In the genomic region with DNA sequence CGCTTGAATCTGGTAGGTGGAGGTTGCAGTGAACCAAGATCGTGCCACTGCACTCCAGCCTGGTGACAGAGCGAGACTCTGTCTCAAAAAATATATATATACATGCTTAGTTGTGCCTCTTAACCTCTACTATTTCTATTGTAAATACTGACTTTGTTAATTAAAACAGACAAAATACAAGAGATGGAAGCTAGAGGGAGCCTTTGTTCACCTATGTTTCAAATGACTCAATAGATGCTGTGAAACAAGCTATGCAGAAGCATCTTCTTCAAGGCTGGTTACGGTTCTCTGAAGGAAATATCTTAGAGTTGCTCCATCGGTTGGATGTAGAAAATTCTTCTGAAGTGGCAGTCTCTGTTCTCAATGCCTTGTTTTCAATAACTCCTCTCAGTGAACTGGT, we compare ENCODE assay signal across 8 cellular contexts. TPM values are rescaled to one million over a fixed set of nuclear protein-coding genes. Genes with fewer than 3 reads are reported as not detected.
DNase-seq lines count a peak whose midpoint lies in the region; ATAC-seq, FAIRE-seq and TF ChIP-seq lines count a peak whose summit lies in the region.

No MANE protein-coding gene starts in this region.

- H3K27me3 ChIP-seq in body of pancreas (no peaks in the 10 kb centered on the region), upper lobe of right lung (no peaks in the 10 kb centered on the region), neuronal stem cell (ENCODE audit: control insufficient read depth in 3 of 3, insufficient read depth in 3 of 3, low read depth in 1 of 3, low read length in 3 of 3) (no peaks in the 10 kb centered on the region)

- H3K4me3 ChIP-seq in body of pancreas (no peak overlapping the region), upper lobe of right lung (no peak overlapping the region), neuronal stem cell (ENCODE audit: low read length in 2 of 2) (no peak overlapping the region)

- no peak overlapping the region for H3K9ac ChIP-seq in neuronal stem cell (ENCODE audit: low read depth, low read length, poor library complexity)

- H4K91ac ChIP-seq in neuronal stem cell (ENCODE audit: low read depth, low read length, poor library complexity): no peak overlapping the region

- peaks cover 2% of the 10 kb centered on the region for H3K79me1 ChIP-seq in neuronal stem cell (ENCODE audit: low read depth, low read length)

- no peak overlapping the region for H3K4ac ChIP-seq in neuronal stem cell (ENCODE audit: low read length)

- intact Hi-C loops in body of pancreas (cut with DNase I) (loop anchor here (10.0 kb wide), 1 partner anchor 778 kb away; no protein-coding TSS in a partner anchor), left colon (cut with DNase I, micrococcal nuclease) (loop anchor here in 1 of 2 donors (5.0 to 10.0 kb wide), 2 partner anchors 208 to 775 kb away; a partner anchor contains a TSS), upper lobe of right lung (cut with DNase I) (loop anchor here (10.0 kb wide), 1 partner anchor 778 kb away; no protein-coding TSS in a partner anchor)

- TF ChIP-seq POLR2A in body of pancreas (IDR thresholded peaks at IDR 0.05): no peak

- H3K9me3 ChIP-seq in body of pancreas (no peaks in the 10 kb centered on the region), upper lobe of right lung (no peaks in the 10 kb centered on the region), neuronal stem cell (replicated peaks in 1 of 2; ENCODE audit: control insufficient read depth in 2 of 2, insufficient read depth in 1 of 2, low read depth in 1 of 2, low read length in 2 of 2) (no peaks in the 10 kb centered on the region)

- TF ChIP-seq CTCF in body of pancreas (IDR thresholded peaks at IDR 0.05) (peak; percentile 24 to 68 (median 61)), upper lobe of right lung (IDR thresholded peaks at IDR 0.05) (peak; percentile 59)

- no peak overlapping the region for H2AFZ ChIP-seq in neuronal stem cell (ENCODE audit: low read length)

- peak; percentile 81 for ATAC-seq in HG02973 (IDR thresholded peaks at IDR 0.05; ENCODE audit: unreplicated experiment)
- ATAC-seq in body of pancreas: peak; percentile 72
- ATAC-seq in left colon: peak; percentile 78
- peak; percentile 72 for ATAC-seq in upper lobe of right lung

- WGBS in body of pancreas, 2 donors: 52 to 55% methylated on average over 5 of the region's 5 CpGs
- no CpG with 5 or more reads among the region's 5 CpGs for WGBS in neuronal stem cell (ENCODE audit: extremely low coverage in 2 of 2, insufficient read length in 2 of 2, insufficient replicate concordance in 1 of 2), 2 donors

- no peak overlapping the region for H2BK5ac ChIP-seq in neuronal stem cell (ENCODE audit: low read length)

- DNase-seq in CD1c-positive myeloid dendritic cell (ENCODE audit: extremely low spot score) (peak; percentile 57), GM18507 (ENCODE audit: extremely low spot score, insufficient read length, low read depth) (no peak), NCI-H460 (ENCODE audit: extremely low read depth, low read depth) (peak; percentile 50), body of pancreas (no peak), left colon (no peak), upper lobe of right lung (no peak), neuronal stem cell (ENCODE audit: low spot score) (no peak)

- H4K8ac ChIP-seq in neuronal stem cell (ENCODE audit: low read depth, low read length): no peak overlapping the region

- H3K4me1 ChIP-seq in body of pancreas (no peaks in the 10 kb centered on the region), upper lobe of right lung (no peaks in the 10 kb centered on the region), neuronal stem cell (ENCODE audit: control insufficient read depth in 2 of 2, insufficient read depth in 1 of 2, low read depth in 1 of 2, low read length in 2 of 2) (peaks cover 0 to 4% of the 10 kb centered on the region in 2 donors)

- no peak overlapping the region for H2BK12ac ChIP-seq in neuronal stem cell (ENCODE audit: low read length)

- H2AK5ac ChIP-seq in neuronal stem cell (ENCODE audit: low read depth, low read length): no peak overlapping the region

- peak; percentile 75 for FAIRE-seq in GM18507 (lab: Jason Lieb, UNC)

- no peaks in the 10 kb centered on the region for H3K36me3 ChIP-seq in body of pancreas (replicated peaks in 1 of 2; ENCODE audit: insufficient read depth in 1 of 2, low read depth in 2 of 2)
- H3K36me3 ChIP-seq in upper lobe of right lung: no peaks in the 10 kb centered on the region
- H3K36me3 ChIP-seq in neuronal stem cell (replicated peaks in 1 of 2; ENCODE audit: control insufficient read depth in 2 of 2, insufficient read depth in 2 of 2, low read length in 2 of 2): peaks cover 6 to 96% of the 10 kb centered on the region in 2 donors

- H3K18ac ChIP-seq in neuronal stem cell (ENCODE audit: low read length): no peak overlapping the region

- no peak overlapping the region for H3K23ac ChIP-seq in neuronal stem cell (ENCODE audit: low read depth, low read length, poor library complexity)

- no peak overlapping the region for H3K14ac ChIP-seq in neuronal stem cell (ENCODE audit: low read length)

- H3K4me2 ChIP-seq in neuronal stem cell (ENCODE audit: insufficient read depth, low read length, poor library complexity, severe bottlenecking): no peak overlapping the region

- no peak overlapping the region for H2BK15ac ChIP-seq in neuronal stem cell (ENCODE audit: low read length)

- H3K27ac ChIP-seq in body of pancreas: no peak overlapping the region
- no peak overlapping the region for H3K27ac ChIP-seq in upper lobe of right lung
- no peak overlapping the region for H3K27ac ChIP-seq in neuronal stem cell (replicated peaks; ENCODE audit: low read length)

- no peak overlapping the region for H2BK120ac ChIP-seq in neuronal stem cell (ENCODE audit: low read depth, low read length)

RNA-seq across cellular contexts. Expression of a gene that starts 6.2 kb away (rescaled TPM):
- total RNA-seq in NCI-H460 (2014; rRNA removed; shearing (Covaris generic)): 44.1 and 44.2 TPM in 2 replicates
- polyA plus RNA-seq in NCI-H460 (2014; cell fraction: nucleus; rRNA removed): 40.8 and 44.9 TPM in 2 replicates
- total RNA-seq in body of pancreas (under 1 TPM; 0.26 to 0.33 TPM), left colon (1 to 10 TPM; 2.8 to 4.4 TPM), upper lobe of right lung (0.84 TPM)
- polyA plus RNA-seq in neuronal stem cell (2013, experiment 1 of 2): 46.3 TPM
- 46.6 TPM for polyA plus RNA-seq in neuronal stem cell (2013, experiment 2 of 2)

RNA-seq across cellular contexts. Expression of a gene that starts 6.5 kb away (rescaled TPM):
- 27.1 and 30.2 TPM in 2 replicates for total RNA-seq in NCI-H460 (2014; rRNA removed; shearing (Covaris generic))
- polyA plus RNA-seq in NCI-H460 (2014; cell fraction: nucleus; rRNA removed): 46.0 and 53.4 TPM in 2 replicates
- total RNA-seq in body of pancreas (10 to 100 TPM; 10.9 to 15.6 TPM), left colon (10 to 100 TPM; 24.0 to 27.5 TPM), upper lobe of right lung (26.2 TPM)
- 36.8 TPM for polyA plus RNA-seq in neuronal stem cell (2013, experiment 1 of 2)
- polyA plus RNA-seq in neuronal stem cell (2013, experiment 2 of 2): 37.1 TPM

RNA-seq across cellular contexts. Expression of a gene that starts 35.6 kb away (rescaled TPM):
- total RNA-seq in NCI-H460 (2014; rRNA removed; shearing (Covaris generic)): 0.02 TPM in 1 of 2 replicates, not detected in the other
- not detected in 2 replicates for polyA plus RNA-seq in NCI-H460 (2014; cell fraction: nucleus; rRNA removed)
- not detected for total RNA-seq in body of pancreas
- total RNA-seq in left colon: under 1 TPM; 0.18 to 0.39 TPM
- 0.17 TPM for total RNA-seq in upper lobe of right lung
- 0.01 TPM for polyA plus RNA-seq in neuronal stem cell (2013, experiment 1 of 2)
- 0.01 TPM for polyA plus RNA-seq in neuronal stem cell (2013, experiment 2 of 2)

Comparison
In these comparisons a context has a peak if more than half of its experiments do, and no peak if none do; other contexts are left out.
1. DNase-seq: peak in CD1c-positive myeloid dendritic cell (single experiment) and NCI-H460 (single experiment); none in GM18507 (single experiment), body of pancreas (0 of 4), left colon (0 of 2), upper lobe of right lung (single experiment) and neuronal stem cell (single experiment).
2. Peak in every context shown above with its lines, with median percentiles within 50 percentile points of each other: ATAC-seq.